10 cellular contexts compared by ENCODE assay signal in genomic region chr6:34671362-34671761, GRCh38. TPM values are rescaled to one million over a fixed set of nuclear protein-coding genes. Genes with fewer than 3 reads are reported as not detected.
A peak's percentile ranks its signal among the peaks of the same experiment; 100 is the strongest.
DNase-seq lines count a peak whose midpoint lies in the region; ATAC-seq and TF ChIP-seq lines count a peak whose summit lies in the region.
"Had no signal": no experiment of that assay in that cellular context is flagged by ENCODE, and none has a peak within 500 bp of the region (broad histone marks: within the 10 kb centered on the region; RNA-seq: fewer than 3 reads in every experiment).

No MANE protein-coding gene starts in this region.

- peaks cover 8% of the 10 kb centered on the region for H3F3A ChIP-seq in SK-N-SH (replicated peaks; ENCODE audit: insufficient read depth)

- no peak for DNase-seq in SK-N-SH
- DNase-seq in RWPE1 (ENCODE audit: low spot score), result no peak
- peak; percentile 31 to 37 for DNase-seq in fibroblast of lung (ENCODE audit: low read depth in 2 of 2)
- no peak for DNase-seq in spleen
- DNase-seq in inferior parietal cortex (ENCODE audit: extremely low spot score), result no peak
- no peak for DNase-seq in tibial artery
- DNase-seq in GM19240 (ENCODE audit: insufficient read length, low spot score), result no peak
- DNase-seq: head of caudate nucleus had no signal

- WGBS in SK-N-SH (ENCODE audit: low lambda C conversion rate), result 85% methylated on average over 1 of the region's 1 CpG
- WGBS in spleen, 5 donors, result 55 to 77% (median 59%) methylated on average over 1 of the region's 1 CpG

- no peaks in the 10 kb centered on the region for H3K9me2 ChIP-seq in SK-N-SH

- H4K20me1 ChIP-seq in SK-N-SH (ENCODE audit: insufficient read depth) (0 out of 2 replicates have a peak, but pooled peaks cover 9% of the 10 kb centered on the region), fibroblast of lung (ENCODE audit: control insufficient read depth, extremely low read depth, insufficient read depth, low read length) (no peaks in the 10 kb centered on the region)

- CTCF ChIA-PET in SK-N-SH (lab: Yijun Ruan, JAX), result no interaction called here
- CTCF ChIA-PET in RWPE1 (lab: Yijun Ruan, JAX), result interaction anchor here (0.7 kb wide), 1 partner anchor 411 kb away, joined by 4 read pairs; no protein-coding TSS in a partner anchor

- H3K4me1 ChIP-seq in SK-N-SH (ENCODE audit: control insufficient read depth in 1 of 2, insufficient read depth in 2 of 2, low read depth in 1 of 2, low read length in 1 of 2) (peaks cover 2 to 19% of the 10 kb centered on the region in 2 experiments; a peak in 2 of 4 replicates), fibroblast of lung (ENCODE audit: control insufficient read depth, extremely low read depth, insufficient read depth, low read length) (peaks cover 16% of the 10 kb centered on the region), spleen (peaks cover 39 to 88% (median 61%) of the 10 kb centered on the region in 6 donors), tibial artery (peaks cover 0 to 27% (median 20%) of the 10 kb centered on the region in 4 donors)

- intact Hi-C loops in spleen (cut with DNase I; ENCODE audit: low total_unique reads), result no loop called here
- intact Hi-C loops in tibial artery (cut with DNase I; ENCODE audit: low total_unique reads), result no loop called here

- H3K9ac ChIP-seq in SK-N-SH (no peak overlapping the region), fibroblast of lung (ENCODE audit: insufficient read depth, low read length) (no peak overlapping the region)

- no peak for ATAC-seq in SK-N-SH treated with all-trans-retinoic acid at 6 μM for 48 hours

- no peaks in the 10 kb centered on the region for H3K27me3 ChIP-seq in SK-N-SH (ENCODE audit: insufficient read depth)
- no peaks in the 10 kb centered on the region for H3K27me3 ChIP-seq in fibroblast of lung (ENCODE audit: control insufficient read depth, insufficient read depth, low read length)
- H3K27me3 ChIP-seq in spleen (replicated peaks in 1 of 7), result no peaks in the 10 kb centered on the region
- no peaks in the 10 kb centered on the region for H3K27me3 ChIP-seq in tibial artery
- H3K27me3 ChIP-seq: suprapubic skin had no signal

- no peak for TF ChIP-seq POLR2A in spleen (IDR thresholded peaks at IDR 0.05)

- H3K27ac ChIP-seq in SK-N-SH (ENCODE audit: low read depth in 2 of 2, low read length in 1 of 2) (peak overlapping the region in 1 of 2 experiments; percentile 34; a peak in 1 of 4 replicates), RWPE1 (peak overlapping the region; percentile 54; the same call in 1 of the 2 replicates), fibroblast of lung (ENCODE audit: insufficient read depth, low read length) (peak overlapping the region; percentile 63), spleen (peak overlapping the region; percentile 64 to 91 (median 80)), tibial artery (no peak overlapping the region)
- H3K27ac ChIP-seq: suprapubic skin had no signal

- H2AFZ ChIP-seq in SK-N-SH (ENCODE audit: low read depth), result no peak overlapping the region
- no peak overlapping the region for H2AFZ ChIP-seq in fibroblast of lung (ENCODE audit: low read length)

- TF ChIP-seq RAD21 in SK-N-SH (IDR thresholded peaks at IDR 0.05; ENCODE audit: low read length), result no peak

- H3K79me2 ChIP-seq in SK-N-SH (ENCODE audit: insufficient read depth), result peaks cover 79% of the 10 kb centered on the region
- H3K79me2 ChIP-seq in fibroblast of lung (ENCODE audit: control insufficient read depth, insufficient read depth, low read length), result peaks cover 60% of the 10 kb centered on the region

- TF ChIP-seq CTCF in SK-N-SH (IDR thresholded peaks at IDR 0.05) (no peak), RWPE1 (conservative IDR thresholded peaks at IDR 0.05; ENCODE audit: low read depth) (no peak), fibroblast of lung (conservative IDR thresholded peaks at IDR 0.05 in 1 of 2, IDR thresholded peaks at IDR 0.05 in 1 of 2; ENCODE audit: low read depth in 1 of 2, low read length in 2 of 2) (no peak), spleen (IDR thresholded peaks at IDR 0.05 in 8 of 11, conservative IDR thresholded peaks at IDR 0.05 in 3 of 11) (no peak), tibial artery (IDR thresholded peaks at IDR 0.05) (no peak)

- TF ChIP-seq EP300 in SK-N-SH (IDR thresholded peaks at IDR 0.05; ENCODE audit: borderline replicate concordance in 1 of 2, low read depth in 1 of 2, low read length in 1 of 2), result no peak

- POLR2A ChIA-PET in SK-N-SH (lab: Yijun Ruan, JAX) (no interaction called here), RWPE1 (lab: Yijun Ruan, JAX; ENCODE audit: low non-redundant PET) (no interaction called here)

- H3K4me3 ChIP-seq in SK-N-SH (ENCODE audit: low read depth in 2 of 2, low read length in 1 of 2) (no peak overlapping the region), fibroblast of lung (replicated peaks in 1 of 4; ENCODE audit: control extremely low read depth in 1 of 4, insufficient read depth in 1 of 4, low read depth in 3 of 4, low read length in 4 of 4) (no peak overlapping the region), spleen (no peak overlapping the region), tibial artery (no peak overlapping the region)
- H3K4me3 ChIP-seq: suprapubic skin had no signal

- H3K36me3 ChIP-seq in SK-N-SH (replicated peaks in 1 of 2; ENCODE audit: control insufficient read depth in 1 of 2, insufficient read depth in 2 of 2, low read length in 1 of 2) (peaks cover 0 to 5% of the 10 kb centered on the region in 2 experiments), fibroblast of lung (ENCODE audit: control insufficient read depth, insufficient read depth, low read length) (no peaks in the 10 kb centered on the region), spleen (no peaks in the 10 kb centered on the region), tibial artery (no peaks in the 10 kb centered on the region)
- H3K36me3 ChIP-seq: suprapubic skin had no signal

- H3K9me3 ChIP-seq in SK-N-SH (no peaks in the 10 kb centered on the region), fibroblast of lung (ENCODE audit: control insufficient read depth, insufficient read depth, low read depth, low read length) (no peaks in the 10 kb centered on the region), spleen (no peaks in the 10 kb centered on the region), tibial artery (no peaks in the 10 kb centered on the region)
- H3K9me3 ChIP-seq: suprapubic skin had no signal

- H3K4me2 ChIP-seq in SK-N-SH (no peak overlapping the region), fibroblast of lung (ENCODE audit: extremely low read depth, insufficient read depth, low read length) (peak overlapping the region; percentile 38)

TF ChIP-seq in SK-N-SH treated with all-trans-retinoic acid at 6 μM for 48 hours, 23 proteins besides CTCF, POLR2A, EP300 and RAD21:
- TF ChIP-seq ISL1 (CRISPR knock-in tag; IDR thresholded peaks at IDR 0.05), result peak; percentile 40; the same call in 1 of the 2 replicates
- no peak for TF ChIP-seq ARNTL (CRISPR knock-in tag; IDR thresholded peaks at IDR 0.05; ENCODE audit: borderline replicate concordance, low read depth)
- TF ChIP-seq TCF4 (CRISPR knock-in tag; IDR thresholded peaks at IDR 0.05; ENCODE audit: borderline replicate concordance), result no peak
- no peak for TF ChIP-seq ZNF8 (CRISPR knock-in tag; IDR thresholded peaks at IDR 0.05)
TF ChIP-seq in SK-N-SH treated with all-trans-retinoic acid at 6 μM for 48 hours: peak in this region for 1.

TF ChIP-seq in SK-N-SH, 30 proteins besides CTCF, POLR2A, EP300 and RAD21 (continues in another document):
- TF ChIP-seq CHD2 (IDR thresholded peaks at IDR 0.05; ENCODE audit: low read length, partially characterized antibody) (no peak), POLR2AphosphoS5 (IDR thresholded peaks at IDR 0.05; ENCODE audit: low read depth, low read length) (no peak), SIN3A (IDR thresholded peaks at IDR 0.05; ENCODE audit: borderline replicate concordance, low read depth, low read length) (no peak), PBX3 (IDR thresholded peaks at IDR 0.05) (no peak), REST (IDR thresholded peaks at IDR 0.05; ENCODE audit: low read depth, low read length) (no peak)

RNA-seq across cellular contexts. Expression of gene ILRUN, which starts 25.2 kb away (rescaled TPM):
- polyA plus RNA-seq in SK-N-SH (2012; rRNA removed), result 19.5 and 22.8 TPM in 2 replicates
- polyA plus RNA-seq in SK-N-SH (2012; cell fraction: cytosol; rRNA removed), result 19.3 and 19.6 TPM in 2 replicates
- 7.6 and 11.6 TPM in 2 replicates for polyA plus RNA-seq in SK-N-SH (2012; cell fraction: nucleus; rRNA removed)
- total RNA-seq in fibroblast of lung, result 51.6 and 60.1 TPM in 2 replicates
- polyA plus RNA-seq in fibroblast of lung, result 44.1 and 49.9 TPM in 2 replicates
- 46.5 and 48.2 TPM in 2 replicates for polyA plus RNA-seq in fibroblast of lung (2012)
- polyA minus RNA-seq in fibroblast of lung (ENCODE audit: low replicate concordance), result 90.4 and 90.6 TPM in 2 replicates
- total RNA-seq in spleen, result 10 to 100 TPM; 49.4 to 75.5 (median 64.2) TPM
- polyA plus RNA-seq in spleen, result 10 to 100 TPM; 14.6 to 44.3 (median 19.2) TPM

Comparison
In these comparisons a context has a peak if more than half of its experiments do, and no peak if none do; other contexts are left out.
1. DNase-seq: peak in fibroblast of lung (2 of 2); none in SK-N-SH (single experiment), RWPE1 (single experiment), spleen (single experiment), inferior parietal cortex (single experiment), tibial artery (0 of 2) and GM19240 (single experiment).
2. H3K27ac ChIP-seq: peak in RWPE1 (single experiment), fibroblast of lung (single experiment) and spleen (8 of 8); none in tibial artery (0 of 2).